8 cellular contexts compared by ENCODE assay signal in the genomic region with DNA sequence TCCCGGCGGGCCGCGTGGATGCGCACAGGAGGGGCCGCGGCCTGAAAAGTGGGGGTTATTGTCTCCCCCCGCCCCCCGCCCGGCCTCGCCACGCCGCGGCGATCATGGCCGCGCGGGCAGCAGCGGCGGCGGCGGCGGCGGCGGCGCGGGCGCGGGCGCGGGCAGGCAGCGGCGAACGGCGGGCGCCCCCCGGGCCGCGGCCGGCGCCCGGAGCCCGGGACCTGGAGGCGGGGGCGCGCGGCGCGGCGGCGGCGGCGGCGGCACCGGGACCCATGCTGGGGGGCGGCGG. TPM values are rescaled to one million over a fixed set of nuclear protein-coding genes. Genes with fewer than 3 reads are reported as not detected.
A peak's percentile ranks its signal among the peaks of the same experiment; 100 is the strongest.
DNase-seq lines count a peak whose midpoint lies in the region; ATAC-seq, FAIRE-seq and TF ChIP-seq lines count a peak whose summit lies in the region.

No MANE protein-coding gene starts in this region.

- TF ChIP-seq CTCF in endodermal cell (conservative IDR thresholded peaks at IDR 0.05) (no peak), pancreas (IDR thresholded peaks at IDR 0.05) (no peak)

- H3K4me3 ChIP-seq in Karpas-422 (ENCODE audit: low read length): peak overlapping the region; percentile 74
- peak overlapping the region; percentile 83 for H3K4me3 ChIP-seq in endodermal cell (ENCODE audit: low read length)
- peak overlapping the region; percentile 34 to 85 (median 74) for H3K4me3 ChIP-seq in pancreas

- H3K27me3 ChIP-seq in Karpas-422 (ENCODE audit: low read length) (no peaks in the 10 kb centered on the region), endodermal cell (ENCODE audit: control insufficient read depth, insufficient read depth, low read length, poor library complexity, severe bottlenecking) (no peaks in the 10 kb centered on the region), pancreas (no peaks in the 10 kb centered on the region)

- WGBS in endodermal cell (ENCODE audit: insufficient coverage in 1 of 2, insufficient read length in 1 of 2), 2 experiments: 0% methylated on average over 57 of the region's 57 CpGs; no CpG with 5 or more reads in 1 of the 2 experiments
- 0% methylated on average over 17 to 56 of the region's 57 CpGs for WGBS in pancreas, 2 donors

- peaks cover 5% of the 10 kb centered on the region; the same call in 1 of the 2 replicates for H4K20me1 ChIP-seq in Karpas-422 (ENCODE audit: insufficient read depth, low read depth, low read length)

- H3K4me3 Mint-ChIP-seq in endodermal cell: peak overlapping the region; percentile 92

- H3K27ac ChIP-seq in Karpas-422 (ENCODE audit: low read length): peak overlapping the region; percentile 86
- H3K27ac ChIP-seq in endodermal cell (ENCODE audit: low read depth, low read length): peak overlapping the region; percentile 97
- H3K27ac ChIP-seq in pancreas: peak overlapping the region; percentile 94 to 99 (median 98)

- no peaks in the 10 kb centered on the region for H3K9me3 ChIP-seq in Karpas-422 (ENCODE audit: low read length)
- H3K9me3 ChIP-seq in endodermal cell (ENCODE audit: control insufficient read depth, low read length): no peaks in the 10 kb centered on the region
- H3K9me3 ChIP-seq in pancreas: no peaks in the 10 kb centered on the region

- peak overlapping the region; percentile 86 for H3K4me2 ChIP-seq in Karpas-422 (ENCODE audit: low read depth, low read length, poor library complexity, severe bottlenecking)

- no peak overlapping the region for H3K27ac Mint-ChIP-seq in endodermal cell

- peaks cover 46% of the 10 kb centered on the region for H3K4me1 Mint-ChIP-seq in endodermal cell

- H2AFZ ChIP-seq in Karpas-422 (ENCODE audit: low read length): no peak overlapping the region; the same call in 1 of the 2 replicates

- DNase-seq in GM03348 (ENCODE audit: low spot score): peak; percentile 86
- no peak for DNase-seq in Karpas-422
- DNase-seq in endodermal cell: no peak
- DNase-seq in pancreas: no peak
- no peak for DNase-seq in inferior parietal cortex (ENCODE audit: extremely low spot score)
- DNase-seq in dermis blood vessel endothelial cell: no peak

- H3K9ac ChIP-seq in Karpas-422 (ENCODE audit: low read length) (peak overlapping the region; percentile 94), endodermal cell (ENCODE audit: extremely low read depth, low read length, poor library complexity, severe bottlenecking) (peak overlapping the region; percentile 65)

- intact Hi-C loops in pancreas (cut with DNase I): loop anchor here in 1 of 3 donors (10.0 kb wide), 2 partner anchors 93 to 213 kb away; no protein-coding TSS in a partner anchor

- no peak for FAIRE-seq in pancreas (lab: Jason Lieb, UNC)

- H3K36me3 ChIP-seq in Karpas-422 (ENCODE audit: insufficient read depth, low read length) (no peaks in the 10 kb centered on the region), endodermal cell (ENCODE audit: control insufficient read depth, insufficient read depth, low read length) (no peaks in the 10 kb centered on the region), pancreas (no peaks in the 10 kb centered on the region)

- no peaks in the 10 kb centered on the region for H3K36me3 Mint-ChIP-seq in endodermal cell (ENCODE audit: low read depth)

- H3K27me3 Mint-ChIP-seq in endodermal cell (ENCODE audit: insufficient read depth): no peaks in the 10 kb centered on the region

- H3K9me3 Mint-ChIP-seq in endodermal cell: no peaks in the 10 kb centered on the region

- H3K4me1 ChIP-seq in Karpas-422 (ENCODE audit: low read length) (peaks cover 49% of the 10 kb centered on the region), endodermal cell (ENCODE audit: control insufficient read depth, insufficient read depth, low read length) (peaks cover 2% of the 10 kb centered on the region), pancreas (peaks cover 10 to 22% (median 14%) of the 10 kb centered on the region in 3 donors)

- peaks cover 42% of the 10 kb centered on the region for H3K79me2 ChIP-seq in Karpas-422 (ENCODE audit: low read length)

- ATAC-seq in pancreas: peak in 1 of 4 donors; percentile 6
- ATAC-seq in GM21528 (IDR thresholded peaks at IDR 0.05; ENCODE audit: low FRiP score, unreplicated experiment): no peak
- ATAC-seq in HG03175 (IDR thresholded peaks at IDR 0.05; ENCODE audit: unreplicated experiment): no peak

- no peaks in the 10 kb centered on the region for H3K9me2 ChIP-seq in Karpas-422 (replicated peaks; ENCODE audit: insufficient read depth, low read length)

RNA-seq across cellular contexts. Expression of gene ARID1B, which starts 0.3 kb away (rescaled TPM):
- 104 and 174 TPM in 2 replicates for total RNA-seq in Karpas-422 (2014; rRNA removed; shearing (Covaris generic); ENCODE audit: low replicate concordance)
- total RNA-seq in endodermal cell (100 to 1,000 TPM in 1 of 2 donors, 10 to 100 TPM in 1; 74.0 to 110 TPM), pancreas (10 to 100 TPM; 32.1 to 68.0 (median 43.7) TPM), dermis blood vessel endothelial cell (37.8 and 45.9 TPM in 2 replicates)
- polyA plus RNA-seq in endodermal cell (2013, experiment 1 of 2): 44.9 TPM
- 47.0 TPM for polyA plus RNA-seq in endodermal cell (2013, experiment 2 of 2)
- polyA plus RNA-seq in pancreas: 10 to 100 TPM; 16.2 to 16.4 TPM
